In genomic region chr19:39125554-39126311, GRCh38 we compare ENCODE assay signal across 8 cellular contexts. TPM values are rescaled to one million over a fixed set of nuclear protein-coding genes. Genes with fewer than 3 reads are reported as not detected.
DNase-seq lines count a peak whose midpoint lies in the region; ATAC-seq and TF ChIP-seq lines count a peak whose summit lies in the region.

Gene PAK4, plus strand, starts transcription at chr19:39125786. Its CDS starts 43,768 bp downstream, at chr19:39169554.

- peak within 1 kb of the TSS; percentile 65 for H3K9ac ChIP-seq in SU-DHL-6 (ENCODE audit: low read length)

- no peaks in the 10 kb centered on the region for H3K9me3 Mint-ChIP-seq in activated naive CD8-positive, alpha-beta T cell treated with anti-CD3 and anti-CD28 coated beads, Interleukin-2, amount 10 ng/mL, durations not matched to agents 7 days and 5 days
- H3K9me3 Mint-ChIP-seq in glutamatergic neuron (ENCODE audit: unreplicated experiment): peaks cover 5% of the 10 kb centered on the region
- no peaks in the 10 kb centered on the region for H3K9me3 Mint-ChIP-seq in osteocyte (ENCODE audit: unreplicated experiment)

- H3K4me2 ChIP-seq in SU-DHL-6 (ENCODE audit: low read depth, low read length, poor library complexity, severe bottlenecking): peak within 1 kb of the TSS; percentile 97

- H3K27ac Mint-ChIP-seq in activated naive CD8-positive, alpha-beta T cell treated with anti-CD3 and anti-CD28 coated beads, Interleukin-2, amount 10 ng/mL, durations not matched to agents 7 days and 5 days: peak within 1 kb of the TSS; percentile 94
- peak within 1 kb of the TSS; percentile 92 for H3K27ac Mint-ChIP-seq in glutamatergic neuron (ENCODE audit: unreplicated experiment)
- peak within 1 kb of the TSS; percentile 93 for H3K27ac Mint-ChIP-seq in osteocyte (ENCODE audit: unreplicated experiment)

- peaks cover 25% of the 10 kb centered on the region for H3K4me1 Mint-ChIP-seq in activated naive CD8-positive, alpha-beta T cell treated with anti-CD3 and anti-CD28 coated beads, Interleukin-2, amount 10 ng/mL, durations not matched to agents 7 days and 5 days
- H3K4me1 Mint-ChIP-seq in glutamatergic neuron (ENCODE audit: low read depth, unreplicated experiment) (peaks cover 19% of the 10 kb centered on the region), osteocyte (ENCODE audit: unreplicated experiment) (peaks cover 47% of the 10 kb centered on the region)

- H3K9me3 ChIP-seq in SU-DHL-6 (ENCODE audit: insufficient read depth, low read length) (no peaks in the 10 kb centered on the region), thyroid gland (no peaks in the 10 kb centered on the region)

- H3K36me3 ChIP-seq in SU-DHL-6 (ENCODE audit: low read length) (no peaks in the 10 kb centered on the region), thyroid gland (no peaks in the 10 kb centered on the region)

- H3K9me2 ChIP-seq in SU-DHL-6 (replicated peaks; ENCODE audit: insufficient read depth, low read length): no peaks in the 10 kb centered on the region

- H4K20me1 ChIP-seq in SU-DHL-6 (ENCODE audit: low read depth, low read length): no peaks in the 10 kb centered on the region

- intact Hi-C loops in thyroid gland (cut with DNase I): loop anchor here (5.0 kb wide), 2 partner anchors 47 to 62 kb away; no protein-coding TSS in a partner anchor

- 0 to 1% methylated on average over 54 to 64 of the region's 64 CpGs for WGBS in thyroid gland, 2 donors

- ATAC-seq in HG02642 (IDR thresholded peaks at IDR 0.05; ENCODE audit: poor library complexity, unreplicated experiment): peak; percentile 95
- ATAC-seq in activated naive CD8-positive, alpha-beta T cell treated with anti-CD3 and anti-CD28 coated beads, Interleukin-2, amount 10 ng/mL, durations not matched to agents 7 days and 5 days (ENCODE audit: low read depth): peak; percentile 96

- H3K27ac ChIP-seq in SU-DHL-6 (ENCODE audit: low read depth, low read length): peak within 1 kb of the TSS; percentile 39
- peak within 1 kb of the TSS; percentile 55 to 82 (median 71) for H3K27ac ChIP-seq in thyroid gland

- 0 out of 2 replicates have a peak, but pooled peaks cover 6% of the 10 kb centered on the region for H3F3A ChIP-seq in SU-DHL-6 (ENCODE audit: insufficient read depth)

- H3K79me2 ChIP-seq in SU-DHL-6 (ENCODE audit: insufficient read depth, low read length): peaks cover 3% of the 10 kb centered on the region; the same call in 1 of the 2 replicates

- peaks cover 32 to 46% of the 10 kb centered on the region in 2 donors for H3K4me1 ChIP-seq in thyroid gland

- H2AFZ ChIP-seq in SU-DHL-6 (ENCODE audit: low read depth, low read length, severe bottlenecking): peak within 1 kb of the TSS; percentile 98

- peaks cover 8% of the 10 kb centered on the region for H3K27me3 Mint-ChIP-seq in activated naive CD8-positive, alpha-beta T cell treated with anti-CD3 and anti-CD28 coated beads, Interleukin-2, amount 10 ng/mL, durations not matched to agents 7 days and 5 days
- peaks cover 9% of the 10 kb centered on the region for H3K27me3 Mint-ChIP-seq in glutamatergic neuron (ENCODE audit: unreplicated experiment)
- H3K27me3 Mint-ChIP-seq in osteocyte (ENCODE audit: unreplicated experiment): peaks cover 7% of the 10 kb centered on the region

- H3K36me3 Mint-ChIP-seq in activated naive CD8-positive, alpha-beta T cell treated with anti-CD3 and anti-CD28 coated beads, Interleukin-2, amount 10 ng/mL, durations not matched to agents 7 days and 5 days: peaks cover 2% of the 10 kb centered on the region
- no peaks in the 10 kb centered on the region for H3K36me3 Mint-ChIP-seq in glutamatergic neuron (ENCODE audit: unreplicated experiment)
- H3K36me3 Mint-ChIP-seq in osteocyte (ENCODE audit: unreplicated experiment): no peaks in the 10 kb centered on the region

- DNase-seq in GM10266 (ENCODE audit: extremely low spot score): peak; percentile 100
- DNase-seq in NCI-H128 (lab: John Stamatoyannopoulos, UW; ENCODE audit: unreplicated experiment): peak; percentile 95
- DNase-seq in activated naive CD8-positive, alpha-beta T cell treated with anti-CD3 and anti-CD28 coated beads, Interleukin-2, amount 10 ng/mL, durations not matched to agents 7 days and 5 days: peak; percentile 98
- DNase-seq in glutamatergic neuron: peak; percentile 99
- DNase-seq in osteocyte (ENCODE audit: extremely low spot score, unreplicated experiment): peak; percentile 99
- peak; percentile 99 for DNase-seq in thyroid gland

- no peak for TF ChIP-seq CTCF in GM10266 (IDR thresholded peaks at IDR 0.05; ENCODE audit: control insufficient read depth, insufficient read depth, low read depth, missing control alignments)
- no peak for TF ChIP-seq CTCF in SU-DHL-6 (IDR thresholded peaks at IDR 0.05; ENCODE audit: insufficient read depth, low read length, poor library complexity, severe bottlenecking)
- TF ChIP-seq CTCF in glutamatergic neuron (IDR thresholded peaks at IDR 0.05; ENCODE audit: partially characterized antibody, unreplicated experiment): no peak
- TF ChIP-seq CTCF in osteocyte (IDR thresholded peaks at IDR 0.05): no peak
- TF ChIP-seq CTCF in thyroid gland (IDR thresholded peaks at IDR 0.05): no peak

- POLR2A ChIA-PET in activated naive CD8-positive, alpha-beta T cell treated with anti-CD3 and anti-CD28 coated beads, Interleukin-2, amount 10 ng/mL, durations not matched to agents 7 days and 5 days (lab: Charles Lee): interaction anchor here (0.7 to 1.3 kb wide), 2 partner anchors 266 to 286 kb away, joined by 3 read pairs; partner anchors contain the start of gene PLEKHG2

- TF ChIP-seq POLR2A in thyroid gland (IDR thresholded peaks at IDR 0.05): peak in 1 of 2 donors; percentile 84

- H3K4me3 ChIP-seq in SU-DHL-6 (ENCODE audit: insufficient read depth, low read length, poor library complexity, severe bottlenecking) (peak within 1 kb of the TSS; percentile 67), thyroid gland (replicated peaks in 1 of 3) (peak within 1 kb of the TSS; percentile 22 to 82 (median 32))

- H3K27me3 ChIP-seq in SU-DHL-6 (ENCODE audit: low read length): no peaks in the 10 kb centered on the region
- no peaks in the 10 kb centered on the region for H3K27me3 ChIP-seq in thyroid gland

- peak within 1 kb of the TSS; percentile 96 for H3K4me3 Mint-ChIP-seq in activated naive CD8-positive, alpha-beta T cell treated with anti-CD3 and anti-CD28 coated beads, Interleukin-2, amount 10 ng/mL, durations not matched to agents 7 days and 5 days
- H3K4me3 Mint-ChIP-seq in glutamatergic neuron (ENCODE audit: unreplicated experiment): peak within 1 kb of the TSS; percentile 99
- H3K4me3 Mint-ChIP-seq in osteocyte (ENCODE audit: unreplicated experiment): peak within 1 kb of the TSS; percentile 99

RNA-seq across cellular contexts. Expression of gene PAK4, which starts in this region (rescaled TPM):
- 10 to 100 TPM; 16.1 to 17.1 TPM for total RNA-seq in activated naive CD8-positive, alpha-beta T cell treated with anti-CD3 and anti-CD28 coated beads, Interleukin-2, amount 10 ng/mL, durations not matched to agents 7 days and 5 days
- 52.5 TPM for total RNA-seq in glutamatergic neuron (ENCODE audit: unreplicated experiment)
- 14.8 and 16.5 TPM in 2 replicates for total RNA-seq in osteocyte
- 10 to 100 TPM; 12.4 to 24.9 (median 23.2) TPM for total RNA-seq in thyroid gland

Comparison
In these comparisons a context has a peak if more than half of its experiments do, and no peak if none do; other contexts are left out.
1. Peak in every context shown above with its lines: DNase-seq, ATAC-seq, H3K4me3 ChIP-seq and H3K27ac ChIP-seq.